ENCODE assay signal across 28 cellular contexts in the genomic region with DNA sequence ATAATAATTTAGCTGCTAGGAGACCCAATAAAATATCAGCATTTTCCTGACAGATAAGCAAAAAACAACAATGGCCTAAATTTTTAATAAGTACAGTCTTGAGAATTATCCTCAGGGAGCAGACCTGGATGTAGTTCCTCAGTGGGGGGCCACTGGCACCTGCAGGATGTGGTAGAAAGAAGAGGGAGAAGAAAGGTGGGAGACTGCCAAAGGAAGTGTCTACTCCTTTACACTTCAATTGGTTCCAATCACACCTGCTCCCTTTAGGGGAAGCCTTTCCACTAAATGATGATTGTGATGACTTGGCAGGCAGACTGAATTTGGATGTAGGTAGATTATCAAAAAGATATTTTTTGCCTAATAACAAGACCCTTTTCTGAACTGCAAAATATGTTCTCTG.
"Had no signal": no experiment of that assay in that cellular context is flagged by ENCODE, and none has a peak within 500 bp of the region (broad histone marks: within the 10 kb centered on the region; RNA-seq: fewer than 3 reads in every experiment).

No MANE protein-coding gene starts in this region.

- DNase-seq: activated CD4-positive, alpha-beta memory T cell treated with anti-CD3 and anti-CD28 coated beads for 36 hours; activated CD4-positive, alpha-beta T cell treated with anti-CD3 and anti-CD28 coated beads, Interleukin-2, amount 10 ng/mL, durations not matched to agents 24 days and 14 days; activated effector memory CD4-positive, alpha-beta T cell treated with anti-CD3 and anti-CD28 coated beads, Interleukin-2, amount 50 U/mL, for 16 hours; activated naive CD4-positive, alpha-beta T cell treated with anti-CD3 and anti-CD28 coated beads, Interleukin-2, amount 50 U/mL, for 16 hours; activated T-cell treated with anti-CD3 and anti-CD28 coated beads for 4 hours; central memory CD4-positive, alpha-beta T cell; islet precursor cell; left ventricle myocardium inferior; mucosa of descending colon; nucleus accumbens; pancreas; retina; stimulated activated CD4-positive, alpha-beta T cell treated with anti-CD3 and anti-CD28 coated beads, Interleukin-12 subunit alpha, Interleukin-12 subunit beta, amount 100 ng/mL, for 4 hours; stimulated activated CD4-positive, alpha-beta T cell treated with anti-CD3 and anti-CD28 coated beads, Interleukin-4, amount 100 ng/mL, for 1 hour; stomach; T-helper 1 cell; tibial artery; upper lobe of right lung had no signal

- H3K4me1 Mint-ChIP-seq: neural crest cell had no signal

- H3K4me3 ChIP-seq: breast epithelium, gastroesophageal sphincter, hepatocyte, left ventricle myocardium inferior, lung, mucosa of descending colon, pancreas, prostate gland, skin epidermis, stomach, tibial artery, upper lobe of right lung had no signal

- H3K36me3 Mint-ChIP-seq: activated CD4-positive, alpha-beta memory T cell treated with anti-CD3 and anti-CD28 coated beads for 36 hours had no signal

- H3K4me1 ChIP-seq: breast epithelium, gastroesophageal sphincter, left ventricle myocardium inferior, prostate gland, tibial artery, upper lobe of right lung had no signal

- H3K27me3 Mint-ChIP-seq: activated CD4-positive, alpha-beta memory T cell treated with anti-CD3 and anti-CD28 coated beads for 36 hours; activated CD4-positive, alpha-beta T cell treated with anti-CD3 and anti-CD28 coated beads, Interleukin-2, amount 10 ng/mL, durations not matched to agents 24 days and 14 days had no signal

- H3K36me3 ChIP-seq: breast epithelium, gastroesophageal sphincter, left ventricle myocardium inferior, pancreas, prostate gland, stomach, tibial artery, upper lobe of right lung had no signal

- H3K4me3 Mint-ChIP-seq: activated CD4-positive, alpha-beta memory T cell treated with anti-CD3 and anti-CD28 coated beads for 36 hours; neural crest cell had no signal

- H3K27ac ChIP-seq: breast epithelium, gastroesophageal sphincter, hepatocyte, left ventricle myocardium inferior, pancreas, prostate gland, skin epidermis, stomach, tibial artery, upper lobe of right lung, VCaP had no signal

- H3K27ac Mint-ChIP-seq: activated CD4-positive, alpha-beta memory T cell treated with anti-CD3 and anti-CD28 coated beads for 36 hours had no signal

- H3K9me3 Mint-ChIP-seq: activated CD4-positive, alpha-beta memory T cell treated with anti-CD3 and anti-CD28 coated beads for 36 hours; activated CD4-positive, alpha-beta T cell treated with anti-CD3 and anti-CD28 coated beads, Interleukin-2, amount 10 ng/mL, durations not matched to agents 24 days and 14 days; activated T-helper 1 cell treated with anti-CD3 and anti-CD28 coated beads, Interleukin-12 subunit alpha, Interleukin-12 subunit beta, Interleukin-2, Interleukin-4 antibody, amounts not matched to agents 30 ng/mL and 10 ng/mL and 1 ng/mL, durations not matched to agents 14 hours and 24 hours and 36 hours; neural crest cell had no signal

- ATAC-seq: gastroesophageal sphincter, mucosa of descending colon, pancreas, sciatic nerve, upper lobe of right lung had no signal

- H3K27me3 ChIP-seq: breast epithelium, hepatocyte, pancreas, stomach, tibial artery, upper lobe of right lung had no signal

- H3K9me3 ChIP-seq: breast epithelium, gastroesophageal sphincter, left ventricle myocardium inferior, mucosa of descending colon, pancreas, prostate gland, stomach, tibial artery, upper lobe of right lung had no signal
